Comparison of ENCODE assay signal across 9 cellular contexts in the genomic region with DNA sequence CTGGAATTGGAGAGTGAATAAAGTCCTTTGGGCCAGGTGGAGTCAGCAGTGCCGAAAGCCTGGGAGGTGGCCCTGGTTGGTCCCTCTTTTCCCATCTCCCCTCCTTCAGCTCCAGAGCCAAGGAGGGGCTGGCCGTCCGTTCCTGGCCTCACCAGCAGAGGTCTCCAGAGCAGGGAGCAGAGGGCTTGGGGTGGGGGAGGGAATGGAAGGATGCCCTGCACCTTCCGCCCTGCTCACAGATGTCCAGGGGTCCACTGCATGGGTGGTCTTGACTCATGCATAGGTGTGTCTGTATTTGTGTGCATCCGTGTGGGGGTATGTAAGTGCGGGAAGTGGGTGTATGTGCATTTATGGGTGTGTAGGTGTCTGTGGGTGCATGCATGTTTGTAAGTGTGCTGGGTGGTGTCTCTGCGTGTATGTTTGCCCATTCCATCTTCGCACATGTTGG.
DNase-seq lines count a peak whose midpoint lies in the region; ATAC-seq, FAIRE-seq and TF ChIP-seq lines count a peak whose summit lies in the region.
"Had no signal": no experiment of that assay in that cellular context is flagged by ENCODE, and none has a peak within 500 bp of the region (broad histone marks: within the 10 kb centered on the region; RNA-seq: fewer than 3 reads in every experiment).

No MANE protein-coding gene starts in this region.

- no peak for FAIRE-seq in frontal cortex (lab: Jason Lieb, UNC)

- ATAC-seq in activated T-helper 17 cell treated with anti-CD3 and anti-CD28 coated beads, Interleukin-2, amount 50 U/mL, for 72 hours (replicated peaks), result peak; percentile 34
- ATAC-seq in HG03280 (IDR thresholded peaks at IDR 0.05; ENCODE audit: unreplicated experiment) (no peak), GM21786 (IDR thresholded peaks at IDR 0.05; ENCODE audit: unreplicated experiment) (no peak)

- H3K27me3 Mint-ChIP-seq in activated T-helper 17 cell treated with anti-CD3 and anti-CD28 coated beads, Interleukin-2, amount 50 U/mL, for 72 hours, result no peaks in the 10 kb centered on the region
- H3K27me3 Mint-ChIP-seq in osteocyte (ENCODE audit: unreplicated experiment), result no peaks in the 10 kb centered on the region
- H3K27me3 Mint-ChIP-seq: central memory CD8-positive, alpha-beta T cell had no signal

- TF ChIP-seq CTCF in NB4 (IDR thresholded peaks at IDR 0.05; ENCODE audit: low read depth, low read length) (peak; percentile 84), osteocyte (IDR thresholded peaks at IDR 0.05) (peak; percentile 78)

- H3K36me3 Mint-ChIP-seq in activated T-helper 17 cell treated with anti-CD3 and anti-CD28 coated beads, Interleukin-2, amount 50 U/mL, for 72 hours (ENCODE audit: low read depth), result no peaks in the 10 kb centered on the region
- H3K36me3 Mint-ChIP-seq in osteocyte (ENCODE audit: unreplicated experiment), result no peaks in the 10 kb centered on the region

- H3K27ac Mint-ChIP-seq in activated T-helper 17 cell treated with anti-CD3 and anti-CD28 coated beads, Interleukin-2, amount 50 U/mL, for 72 hours, result no peak overlapping the region
- H3K27ac Mint-ChIP-seq in osteocyte (ENCODE audit: unreplicated experiment), result no peak overlapping the region

- DNase-seq in NCI-H510A treated with DMSO at 0.1 percent for 48 hours (lab: John Stamatoyannopoulos, UW), result peak; percentile 3
- DNase-seq in NCI-H510A (lab: John Stamatoyannopoulos, UW), result no peak
- DNase-seq in NB4 (ENCODE audit: low read depth), result peak; percentile 66
- peak; percentile 56 to 72 for DNase-seq in frontal cortex (ENCODE audit: low spot score in 2 of 2)
- no peak for DNase-seq in osteocyte (ENCODE audit: extremely low spot score, unreplicated experiment)

- peaks cover 4% of the 10 kb centered on the region for H3K9me3 Mint-ChIP-seq in activated T-helper 17 cell treated with anti-CD3 and anti-CD28 coated beads, Interleukin-2, amount 50 U/mL, for 72 hours
- H3K9me3 Mint-ChIP-seq in osteocyte (ENCODE audit: unreplicated experiment), result peaks cover 3% of the 10 kb centered on the region

- no peak overlapping the region for H3K4me3 Mint-ChIP-seq in activated T-helper 17 cell treated with anti-CD3 and anti-CD28 coated beads, Interleukin-2, amount 50 U/mL, for 72 hours
- H3K4me3 Mint-ChIP-seq in osteocyte (ENCODE audit: unreplicated experiment), result no peak overlapping the region
- H3K4me3 Mint-ChIP-seq: central memory CD8-positive, alpha-beta T cell had no signal

- peaks cover 4% of the 10 kb centered on the region for H3K4me1 Mint-ChIP-seq in activated T-helper 17 cell treated with anti-CD3 and anti-CD28 coated beads, Interleukin-2, amount 50 U/mL, for 72 hours
- H3K4me1 Mint-ChIP-seq in osteocyte (ENCODE audit: unreplicated experiment), result peaks cover 23% of the 10 kb centered on the region

- H3K4me3 ChIP-seq in NB4 (ENCODE audit: low read depth, low read length), result no peak overlapping the region

- no peak for TF ChIP-seq POLR2A in NB4 (IDR thresholded peaks at IDR 0.05; ENCODE audit: extremely low read depth, insufficient read length)

Comparison
In these comparisons a context has a peak if more than half of its experiments do, and no peak if none do; other contexts are left out.
1. DNase-seq: peak in NCI-H510A treated with DMSO at 0.1 percent for 48 hours (single experiment), NB4 (single experiment) and frontal cortex (2 of 2); none in NCI-H510A (single experiment) and osteocyte (single experiment).